In genomic region chr19:3046621-3047306, GRCh38 we compare ENCODE assay signal across 1 cellular context.
TF ChIP-seq lines count a peak whose summit lies in the region.

No MANE protein-coding gene starts in this region.

TF ChIP-seq in H1, 55 proteins besides CTCF, POLR2A, EP300 and RAD21:
- TF ChIP-seq KDM4A (IDR thresholded peaks at IDR 0.05; ENCODE audit: low read depth, low read length, severe bottlenecking) (peak; percentile 33), NANOG (IDR thresholded peaks at IDR 0.05; ENCODE audit: insufficient read depth, low read depth, low read length, poor library complexity, severe bottlenecking) (peak; percentile 89), MAX (IDR thresholded peaks at IDR 0.05) (no peak)
